In genomic region chr13:75181906-75182305, GRCh38 we compare ENCODE assay signal across 16 cellular contexts.
DNase-seq lines count a peak whose midpoint lies in the region; ATAC-seq, FAIRE-seq and TF ChIP-seq lines count a peak whose summit lies in the region.
"Had no signal": no experiment of that assay in that cellular context is flagged by ENCODE, and none has a peak within 500 bp of the region (broad histone marks: within the 10 kb centered on the region; RNA-seq: fewer than 3 reads in every experiment).

No MANE protein-coding gene starts in this region.

- H3K4me3 ChIP-seq in bronchial epithelial cell (ENCODE audit: low read depth, low read length) (no peak overlapping the region), tibial artery (no peak overlapping the region)
- H3K4me3 ChIP-seq: coronary artery, HAP-1, uterus had no signal

- TF ChIP-seq CTCF in bronchial epithelial cell (IDR thresholded peaks at IDR 0.05; ENCODE audit: insufficient read depth, low read length, severe bottlenecking): no peak
- no peak for TF ChIP-seq CTCF in tibial artery (IDR thresholded peaks at IDR 0.05)

- H3K27me3 ChIP-seq in bronchial epithelial cell (ENCODE audit: control insufficient read depth, insufficient read depth, low read length) (no peaks in the 10 kb centered on the region), tibial artery (no peaks in the 10 kb centered on the region)
- H3K27me3 ChIP-seq: uterus had no signal

- ATAC-seq in HG03520 (IDR thresholded peaks at IDR 0.05; ENCODE audit: unreplicated experiment) (no peak), GM21360 (IDR thresholded peaks at IDR 0.05; ENCODE audit: unreplicated experiment) (no peak)

- in situ Hi-C loops in ACHN (cut with HindIII; ENCODE audit: low pct_ligation_motif_present, low pct_unique_long_range_greater_than_20kb, low sequenced_read_pairs): no loop called here

- no peak overlapping the region for H3K27ac ChIP-seq in tibial artery
- H3K27ac ChIP-seq: coronary artery, uterus had no signal

- FAIRE-seq in bronchial epithelial cell (lab: Jason Lieb, UNC): no peak

- peaks cover 0 to 34% (median 0%) of the 10 kb centered on the region in 4 donors for H3K4me1 ChIP-seq in tibial artery
- H3K4me1 ChIP-seq: HAP-1, uterus had no signal

- intact Hi-C loops in tibial artery (cut with DNase I; ENCODE audit: low total_unique reads): no loop called here

- H3K36me3 ChIP-seq in bronchial epithelial cell (ENCODE audit: control insufficient read depth, insufficient read depth, low read length): no peaks in the 10 kb centered on the region
- no peaks in the 10 kb centered on the region for H3K36me3 ChIP-seq in tibial artery
- H3K36me3 ChIP-seq: HAP-1, uterus had no signal

- DNase-seq in ACHN (peak; percentile 52), HT1080 (ENCODE audit: low read depth) (peak; percentile 78), bronchial epithelial cell (ENCODE audit: low read depth) (peak; percentile 44), left kidney (ENCODE audit: low read depth, low spot score) (peak; percentile 38), NCI-H2171 (lab: John Stamatoyannopoulos, UW) (no peak), tibial artery (no peak)
- DNase-seq: islet precursor cell; NCI-H1436 treated with DMSO at 0.1 percent for 48 hours; NCI-H69; SHP77 treated with DMSO at 0.1 percent for 48 hours; stimulated activated CD8-positive, alpha-beta memory T cell treated with anti-CD3 and anti-CD28 coated beads, Interleukin-4, amount 100 ng/mL, for 48 hours; uterus had no signal

- H3K9me3 ChIP-seq in tibial artery: peaks cover 0 to 9% (median 0%) of the 10 kb centered on the region in 3 donors
- H3K9me3 ChIP-seq: HAP-1, uterus had no signal

Comparison
In these comparisons a context has a peak if more than half of its experiments do, and no peak if none do; other contexts are left out.
1. DNase-seq: peak in ACHN (single experiment), HT1080 (single experiment), bronchial epithelial cell (single experiment) and left kidney (single experiment); none in NCI-H2171 (single experiment) and tibial artery (0 of 2).